In the genomic region with DNA sequence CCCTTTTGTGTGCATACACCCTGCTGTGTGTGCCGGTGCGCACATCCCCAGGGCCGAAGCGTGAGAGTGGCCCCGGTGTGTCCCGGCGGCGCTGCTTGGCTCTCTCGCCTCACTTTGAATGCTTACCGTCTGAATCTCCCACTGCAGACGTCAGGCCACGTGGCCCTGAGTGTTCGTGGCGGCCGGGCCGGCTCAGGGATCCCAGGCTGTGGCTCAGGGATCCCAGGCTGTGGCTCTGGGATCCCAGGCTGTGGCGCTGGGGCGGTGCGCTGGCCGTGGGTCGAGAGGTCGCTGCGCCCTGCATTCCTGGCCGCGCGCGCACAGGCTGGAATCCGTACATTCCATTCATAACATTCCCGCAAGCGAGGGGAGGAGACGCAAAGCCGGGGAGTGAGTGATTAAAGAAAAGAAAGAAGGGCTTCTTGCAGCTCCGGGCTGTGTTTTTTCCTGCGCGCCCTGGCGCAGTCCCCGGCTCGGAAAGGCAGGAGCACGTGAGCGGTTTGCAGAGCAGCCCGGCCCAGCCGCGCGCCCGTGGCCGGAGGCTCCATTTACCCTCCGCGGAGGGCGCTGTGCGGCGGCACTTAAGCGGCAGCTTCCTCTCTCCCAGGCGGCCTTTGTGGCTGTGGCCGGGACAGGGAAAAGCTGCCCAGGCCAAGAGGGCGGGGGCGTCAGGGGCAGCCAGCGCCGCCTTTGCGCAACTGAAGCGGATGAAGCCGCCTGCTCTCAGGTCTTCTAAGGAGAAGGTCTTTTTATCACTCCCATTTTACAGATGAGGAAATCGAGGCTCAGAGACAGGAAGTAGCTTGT, we compare ENCODE assay signal across 1 cellular context.
TF ChIP-seq lines count a peak whose summit lies in the region.

No MANE protein-coding gene starts in this region.

TF ChIP-seq in HepG2, 621 proteins besides CTCF, POLR2A, EP300 and RAD21 (continued from another document and continues in another):
- TF ChIP-seq, protein P1, sequence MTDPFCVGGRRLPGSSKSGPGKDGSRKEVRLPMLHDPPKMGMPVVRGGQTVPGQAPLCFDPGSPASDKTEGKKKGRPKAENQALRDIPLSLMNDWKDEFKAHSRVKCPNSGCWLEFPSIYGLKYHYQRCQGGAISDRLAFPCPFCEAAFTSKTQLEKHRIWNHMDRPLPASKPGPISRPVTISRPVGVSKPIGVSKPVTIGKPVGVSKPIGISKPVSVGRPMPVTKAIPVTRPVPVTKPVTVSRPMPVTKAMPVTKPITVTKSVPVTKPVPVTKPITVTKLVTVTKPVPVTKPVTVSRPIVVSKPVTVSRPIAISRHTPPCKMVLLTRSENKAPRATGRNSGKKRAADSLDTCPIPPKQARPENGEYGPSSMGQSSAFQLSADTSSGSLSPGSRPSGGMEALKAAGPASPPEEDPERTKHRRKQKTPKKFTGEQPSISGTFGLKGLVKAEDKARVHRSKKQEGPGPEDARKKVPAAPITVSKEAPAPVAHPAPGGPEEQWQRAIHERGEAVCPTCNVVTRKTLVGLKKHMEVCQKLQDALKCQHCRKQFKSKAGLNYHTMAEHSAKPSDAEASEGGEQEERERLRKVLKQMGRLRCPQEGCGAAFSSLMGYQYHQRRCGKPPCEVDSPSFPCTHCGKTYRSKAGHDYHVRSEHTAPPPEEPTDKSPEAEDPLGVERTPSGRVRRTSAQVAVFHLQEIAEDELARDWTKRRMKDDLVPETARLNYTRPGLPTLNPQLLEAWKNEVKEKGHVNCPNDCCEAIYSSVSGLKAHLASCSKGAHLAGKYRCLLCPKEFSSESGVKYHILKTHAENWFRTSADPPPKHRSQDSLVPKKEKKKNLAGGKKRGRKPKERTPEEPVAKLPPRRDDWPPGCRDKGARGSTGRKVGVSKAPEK (CRISPR knock-in tag; IDR thresholded peaks at IDR 0.05; ENCODE audit: borderline replicate concordance) = peak; percentile 26; the same call in 1 of the 2 replicates
- TF ChIP-seq, protein P2, sequence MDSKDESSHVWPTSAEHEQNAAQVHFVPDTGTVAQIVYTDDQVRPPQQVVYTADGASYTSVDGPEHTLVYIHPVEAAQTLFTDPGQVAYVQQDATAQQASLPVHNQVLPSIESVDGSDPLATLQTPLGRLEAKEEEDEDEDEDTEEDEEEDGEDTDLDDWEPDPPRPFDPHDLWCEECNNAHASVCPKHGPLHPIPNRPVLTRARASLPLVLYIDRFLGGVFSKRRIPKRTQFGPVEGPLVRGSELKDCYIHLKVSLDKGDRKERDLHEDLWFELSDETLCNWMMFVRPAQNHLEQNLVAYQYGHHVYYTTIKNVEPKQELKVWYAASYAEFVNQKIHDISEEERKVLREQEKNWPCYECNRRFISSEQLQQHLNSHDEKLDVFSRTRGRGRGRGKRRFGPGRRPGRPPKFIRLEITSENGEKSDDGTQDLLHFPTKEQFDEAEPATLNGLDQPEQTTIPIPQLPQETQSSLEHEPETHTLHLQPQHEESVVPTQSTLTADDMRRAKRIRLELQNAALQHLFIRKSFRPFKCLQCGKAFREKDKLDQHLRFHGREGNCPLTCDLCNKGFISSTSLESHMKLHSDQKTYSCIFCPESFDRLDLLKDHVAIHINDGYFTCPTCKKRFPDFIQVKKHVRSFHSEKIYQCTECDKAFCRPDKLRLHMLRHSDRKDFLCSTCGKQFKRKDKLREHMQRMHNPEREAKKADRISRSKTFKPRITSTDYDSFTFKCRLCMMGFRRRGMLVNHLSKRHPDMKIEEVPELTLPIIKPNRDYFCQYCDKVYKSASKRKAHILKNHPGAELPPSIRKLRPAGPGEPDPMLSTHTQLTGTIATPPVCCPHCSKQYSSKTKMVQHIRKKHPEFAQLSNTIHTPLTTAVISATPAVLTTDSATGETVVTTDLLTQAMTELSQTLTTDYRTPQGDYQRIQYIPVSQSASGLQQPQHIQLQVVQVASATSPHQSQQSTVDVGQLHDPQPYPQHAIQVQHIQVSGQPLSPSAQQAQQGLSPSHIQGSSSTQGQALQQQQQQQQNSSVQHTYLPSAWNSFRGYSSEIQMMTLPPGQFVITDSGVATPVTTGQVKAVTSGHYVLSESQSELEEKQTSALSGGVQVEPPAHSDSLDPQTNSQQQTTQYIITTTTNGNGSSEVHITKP (CRISPR knock-in tag; IDR thresholded peaks at IDR 0.05; ENCODE audit: low read depth) = peak; percentile 36; the same call in 1 of the 2 replicates
- TF ChIP-seq TBX3 (IDR thresholded peaks at IDR 0.05; ENCODE audit: borderline replicate concordance) = no peak
- TF ChIP-seq ZNF451 (CRISPR knock-in tag; IDR thresholded peaks at IDR 0.05) = peak; percentile 49; the same call in 1 of the 2 replicates
- TF ChIP-seq, protein P3, sequence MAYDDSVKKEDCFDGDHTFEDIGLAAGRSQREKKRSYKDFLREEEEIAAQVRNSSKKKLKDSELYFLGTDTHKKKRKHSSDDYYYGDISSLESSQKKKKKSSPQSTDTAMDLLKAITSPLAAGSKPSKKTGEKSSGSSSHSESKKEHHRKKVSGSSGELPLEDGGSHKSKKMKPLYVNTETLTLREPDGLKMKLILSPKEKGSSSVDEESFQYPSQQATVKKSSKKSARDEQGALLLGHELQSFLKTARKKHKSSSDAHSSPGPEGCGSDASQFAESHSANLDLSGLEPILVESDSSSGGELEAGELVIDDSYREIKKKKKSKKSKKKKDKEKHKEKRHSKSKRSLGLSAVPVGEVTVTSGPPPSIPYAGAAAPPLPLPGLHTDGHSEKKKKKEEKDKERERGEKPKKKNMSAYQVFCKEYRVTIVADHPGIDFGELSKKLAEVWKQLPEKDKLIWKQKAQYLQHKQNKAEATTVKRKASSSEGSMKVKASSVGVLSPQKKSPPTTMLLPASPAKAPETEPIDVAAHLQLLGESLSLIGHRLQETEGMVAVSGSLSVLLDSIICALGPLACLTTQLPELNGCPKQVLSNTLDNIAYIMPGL (CRISPR knock-in tag; IDR thresholded peaks at IDR 0.05; ENCODE audit: borderline replicate concordance in 1 of 2, low read depth in 1 of 2) = peak; percentile 61 to 77; a peak in 2 of 4 replicates
- TF ChIP-seq, protein P4, sequence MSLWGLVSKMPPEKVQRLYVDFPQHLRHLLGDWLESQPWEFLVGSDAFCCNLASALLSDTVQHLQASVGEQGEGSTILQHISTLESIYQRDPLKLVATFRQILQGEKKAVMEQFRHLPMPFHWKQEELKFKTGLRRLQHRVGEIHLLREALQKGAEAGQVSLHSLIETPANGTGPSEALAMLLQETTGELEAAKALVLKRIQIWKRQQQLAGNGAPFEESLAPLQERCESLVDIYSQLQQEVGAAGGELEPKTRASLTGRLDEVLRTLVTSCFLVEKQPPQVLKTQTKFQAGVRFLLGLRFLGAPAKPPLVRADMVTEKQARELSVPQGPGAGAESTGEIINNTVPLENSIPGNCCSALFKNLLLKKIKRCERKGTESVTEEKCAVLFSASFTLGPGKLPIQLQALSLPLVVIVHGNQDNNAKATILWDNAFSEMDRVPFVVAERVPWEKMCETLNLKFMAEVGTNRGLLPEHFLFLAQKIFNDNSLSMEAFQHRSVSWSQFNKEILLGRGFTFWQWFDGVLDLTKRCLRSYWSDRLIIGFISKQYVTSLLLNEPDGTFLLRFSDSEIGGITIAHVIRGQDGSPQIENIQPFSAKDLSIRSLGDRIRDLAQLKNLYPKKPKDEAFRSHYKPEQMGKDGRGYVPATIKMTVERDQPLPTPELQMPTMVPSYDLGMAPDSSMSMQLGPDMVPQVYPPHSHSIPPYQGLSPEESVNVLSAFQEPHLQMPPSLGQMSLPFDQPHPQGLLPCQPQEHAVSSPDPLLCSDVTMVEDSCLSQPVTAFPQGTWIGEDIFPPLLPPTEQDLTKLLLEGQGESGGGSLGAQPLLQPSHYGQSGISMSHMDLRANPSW (CRISPR knock-in tag; IDR thresholded peaks at IDR 0.05; ENCODE audit: borderline replicate concordance) = peak; percentile 74; the same call in 1 of the 2 replicates
- TF ChIP-seq MTF2 (CRISPR knock-in tag; IDR thresholded peaks at IDR 0.05; ENCODE audit: borderline replicate concordance) = peak; percentile 87; the same call in 1 of the 2 replicates
- TF ChIP-seq XRCC5 (optimal IDR thresholded peaks at IDR 0.05; ENCODE audit: low read length) = peak; percentile 14
- TF ChIP-seq, protein P5, sequence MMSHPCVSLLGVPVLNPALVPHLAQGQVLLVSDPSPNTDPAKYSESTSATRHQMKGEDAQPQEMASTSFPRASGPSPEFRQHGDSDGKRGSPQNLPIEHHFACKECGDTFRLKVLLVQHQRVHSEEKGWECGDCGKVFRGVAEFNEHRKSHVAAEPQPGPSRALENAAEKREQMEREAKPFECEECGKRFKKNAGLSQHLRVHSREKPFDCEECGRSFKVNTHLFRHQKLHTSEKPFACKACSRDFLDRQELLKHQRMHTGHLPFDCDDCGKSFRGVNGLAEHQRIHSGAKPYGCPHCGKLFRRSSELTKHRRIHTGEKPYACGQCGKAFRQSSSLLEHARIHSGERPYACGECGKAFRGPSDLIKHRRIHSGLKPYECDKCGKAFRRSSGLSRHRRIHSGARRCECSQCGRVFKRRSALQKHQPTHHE (CRISPR knock-in tag; IDR thresholded peaks at IDR 0.05; ENCODE audit: borderline replicate concordance) = peak; percentile 50; the same call in 1 of the 2 replicates
- no peak for TF ChIP-seq ZNF644 (CRISPR knock-in tag; IDR thresholded peaks at IDR 0.05; ENCODE audit: low read depth)
- peak; percentile 50; the same call in 1 of the 2 replicates for TF ChIP-seq ZKSCAN8 (CRISPR knock-in tag; IDR thresholded peaks at IDR 0.05; ENCODE audit: borderline replicate concordance)
- TF ChIP-seq, protein P6, sequence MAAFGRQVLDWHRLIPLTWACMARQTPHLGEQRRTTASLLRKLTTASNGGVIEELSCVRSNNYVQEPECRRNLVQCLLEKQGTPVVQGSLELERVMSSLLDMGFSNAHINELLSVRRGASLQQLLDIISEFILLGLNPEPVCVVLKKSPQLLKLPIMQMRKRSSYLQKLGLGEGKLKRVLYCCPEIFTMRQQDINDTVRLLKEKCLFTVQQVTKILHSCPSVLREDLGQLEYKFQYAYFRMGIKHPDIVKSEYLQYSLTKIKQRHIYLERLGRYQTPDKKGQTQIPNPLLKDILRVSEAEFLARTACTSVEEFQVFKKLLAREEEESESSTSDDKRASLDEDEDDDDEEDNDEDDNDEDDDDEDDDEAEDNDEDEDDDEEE (CRISPR knock-in tag; IDR thresholded peaks at IDR 0.05) = no peak
- TF ChIP-seq ZNF205 (CRISPR knock-in tag; IDR thresholded peaks at IDR 0.05) = no peak
- TF ChIP-seq MED13 (CRISPR knock-in tag; IDR thresholded peaks at IDR 0.05) = no peak
- TF ChIP-seq, protein P7, sequence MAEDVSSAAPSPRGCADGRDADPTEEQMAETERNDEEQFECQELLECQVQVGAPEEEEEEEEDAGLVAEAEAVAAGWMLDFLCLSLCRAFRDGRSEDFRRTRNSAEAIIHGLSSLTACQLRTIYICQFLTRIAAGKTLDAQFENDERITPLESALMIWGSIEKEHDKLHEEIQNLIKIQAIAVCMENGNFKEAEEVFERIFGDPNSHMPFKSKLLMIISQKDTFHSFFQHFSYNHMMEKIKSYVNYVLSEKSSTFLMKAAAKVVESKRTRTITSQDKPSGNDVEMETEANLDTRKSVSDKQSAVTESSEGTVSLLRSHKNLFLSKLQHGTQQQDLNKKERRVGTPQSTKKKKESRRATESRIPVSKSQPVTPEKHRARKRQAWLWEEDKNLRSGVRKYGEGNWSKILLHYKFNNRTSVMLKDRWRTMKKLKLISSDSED (CRISPR knock-in tag; IDR thresholded peaks at IDR 0.05) = no peak
- TF ChIP-seq ARNTL (CRISPR knock-in tag; IDR thresholded peaks at IDR 0.05) = peak; percentile 25; the same call in 1 of the 2 replicates
- TF ChIP-seq AHR (CRISPR knock-in tag; IDR thresholded peaks at IDR 0.05) = 0 out of 2 replicates have a peak, but pooled peaks have one; percentile 12
- TF ChIP-seq SRF (IDR thresholded peaks at IDR 0.05; ENCODE audit: low read depth, low read length) = no peak
- TF ChIP-seq KDM1A (CRISPR knock-in tag; IDR thresholded peaks at IDR 0.05) = peak; percentile 61; the same call in 1 of the 2 replicates
- no peak for TF ChIP-seq ATF7 (IDR thresholded peaks at IDR 0.05)
- TF ChIP-seq ATF7 (CRISPR knock-in tag; IDR thresholded peaks at IDR 0.05) = no peak
- peak; percentile 45 for TF ChIP-seq SKI (IDR thresholded peaks at IDR 0.05; ENCODE audit: partially characterized antibody)
- no peak for TF ChIP-seq ZNF235 (CRISPR knock-in tag; IDR thresholded peaks at IDR 0.05; ENCODE audit: borderline replicate concordance)
- TF ChIP-seq ZNF776 (CRISPR knock-in tag; IDR thresholded peaks at IDR 0.05) = 0 out of 2 replicates have a peak, but pooled peaks have one; percentile 64
- no peak; the same call in 1 of the 2 replicates for TF ChIP-seq KDM6A (CRISPR knock-in tag; IDR thresholded peaks at IDR 0.05; ENCODE audit: low read depth)
- TF ChIP-seq, protein P8, sequence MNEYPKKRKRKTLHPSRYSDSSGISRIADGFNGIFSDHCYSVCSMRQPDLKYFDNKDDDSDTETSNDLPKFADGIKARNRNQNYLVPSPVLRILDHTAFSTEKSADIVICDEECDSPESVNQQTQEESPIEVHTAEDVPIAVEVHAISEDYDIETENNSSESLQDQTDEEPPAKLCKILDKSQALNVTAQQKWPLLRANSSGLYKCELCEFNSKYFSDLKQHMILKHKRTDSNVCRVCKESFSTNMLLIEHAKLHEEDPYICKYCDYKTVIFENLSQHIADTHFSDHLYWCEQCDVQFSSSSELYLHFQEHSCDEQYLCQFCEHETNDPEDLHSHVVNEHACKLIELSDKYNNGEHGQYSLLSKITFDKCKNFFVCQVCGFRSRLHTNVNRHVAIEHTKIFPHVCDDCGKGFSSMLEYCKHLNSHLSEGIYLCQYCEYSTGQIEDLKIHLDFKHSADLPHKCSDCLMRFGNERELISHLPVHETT (CRISPR knock-in tag; conservative IDR thresholded peaks at IDR 0.05) = peak; percentile 35; the same call in 1 of the 2 replicates
- peak; percentile 41; the same call in 1 of the 2 replicates for TF ChIP-seq ZNF34 (CRISPR knock-in tag; IDR thresholded peaks at IDR 0.05; ENCODE audit: borderline replicate concordance)
- TF ChIP-seq, protein P9, sequence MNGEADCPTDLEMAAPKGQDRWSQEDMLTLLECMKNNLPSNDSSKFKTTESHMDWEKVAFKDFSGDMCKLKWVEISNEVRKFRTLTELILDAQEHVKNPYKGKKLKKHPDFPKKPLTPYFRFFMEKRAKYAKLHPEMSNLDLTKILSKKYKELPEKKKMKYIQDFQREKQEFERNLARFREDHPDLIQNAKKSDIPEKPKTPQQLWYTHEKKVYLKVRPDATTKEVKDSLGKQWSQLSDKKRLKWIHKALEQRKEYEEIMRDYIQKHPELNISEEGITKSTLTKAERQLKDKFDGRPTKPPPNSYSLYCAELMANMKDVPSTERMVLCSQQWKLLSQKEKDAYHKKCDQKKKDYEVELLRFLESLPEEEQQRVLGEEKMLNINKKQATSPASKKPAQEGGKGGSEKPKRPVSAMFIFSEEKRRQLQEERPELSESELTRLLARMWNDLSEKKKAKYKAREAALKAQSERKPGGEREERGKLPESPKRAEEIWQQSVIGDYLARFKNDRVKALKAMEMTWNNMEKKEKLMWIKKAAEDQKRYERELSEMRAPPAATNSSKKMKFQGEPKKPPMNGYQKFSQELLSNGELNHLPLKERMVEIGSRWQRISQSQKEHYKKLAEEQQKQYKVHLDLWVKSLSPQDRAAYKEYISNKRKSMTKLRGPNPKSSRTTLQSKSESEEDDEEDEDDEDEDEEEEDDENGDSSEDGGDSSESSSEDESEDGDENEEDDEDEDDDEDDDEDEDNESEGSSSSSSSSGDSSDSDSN (CRISPR knock-in tag; IDR thresholded peaks at IDR 0.05) = peak; percentile 91
- no peak for TF ChIP-seq ZNF446 (CRISPR knock-in tag; IDR thresholded peaks at IDR 0.05)
- no peak for TF ChIP-seq CBX2 (IDR thresholded peaks at IDR 0.05; ENCODE audit: low read depth, low read length)
- peak; percentile 41; the same call in 1 of the 2 replicates for TF ChIP-seq CBX2 (CRISPR knock-in tag; IDR thresholded peaks at IDR 0.05; ENCODE audit: low read depth)
